23 cellular contexts compared by ENCODE assay signal in genomic region chr19:45320997-45321775, GRCh38. TPM values are rescaled to one million over a fixed set of nuclear protein-coding genes. Genes with fewer than 3 reads are reported as not detected.
A peak's percentile ranks its signal among the peaks of the same experiment; 100 is the strongest.
DNase-seq lines count a peak whose midpoint lies in the region; ATAC-seq, FAIRE-seq and TF ChIP-seq lines count a peak whose summit lies in the region.
"Had no signal": no experiment of that assay in that cellular context is flagged by ENCODE, and none has a peak within 500 bp of the region (broad histone marks: within the 10 kb centered on the region; RNA-seq: fewer than 3 reads in every experiment).

No MANE protein-coding gene starts in this region.

- in situ Hi-C loops in gastrocnemius medialis (cut with MboI; ENCODE audit: low sequenced_read_pairs in 4 of 4) = no loop called here

- peaks cover 0 to 32% (median 0%) of the 10 kb centered on the region in 9 donors for H3K36me3 ChIP-seq in heart right ventricle
- H3K36me3 ChIP-seq in right atrium auricular region = peaks cover 33% of the 10 kb centered on the region
- H3K36me3 ChIP-seq in gastrocnemius medialis = peaks cover 0 to 21% of the 10 kb centered on the region in 2 donors

- H3K4me3 Mint-ChIP-seq in WTC11 = no peak overlapping the region
- H3K4me3 Mint-ChIP-seq: CD4-positive, CD25-positive, alpha-beta regulatory T cell; H9 had no signal

- H3K27me3 ChIP-seq in heart right ventricle (peaks cover 0 to 37% (median 17%) of the 10 kb centered on the region in 7 donors), right atrium auricular region (no peaks in the 10 kb centered on the region), gastrocnemius medialis (no peaks in the 10 kb centered on the region)

- no peak for TF ChIP-seq CTCF in heart right ventricle (IDR thresholded peaks at IDR 0.05)
- no peak for TF ChIP-seq CTCF in WTC11 (IDR thresholded peaks at IDR 0.05)
- TF ChIP-seq CTCF in right atrium auricular region (IDR thresholded peaks at IDR 0.05) = no peak
- no peak for TF ChIP-seq CTCF in gastrocnemius medialis (IDR thresholded peaks at IDR 0.05 in 4 of 5, conservative IDR thresholded peaks at IDR 0.05 in 1 of 5)

- H3K27me3 Mint-ChIP-seq in WTC11 (ENCODE audit: low read depth) = peaks cover 45% of the 10 kb centered on the region

- H3K36me3 Mint-ChIP-seq in WTC11 = no peaks in the 10 kb centered on the region
- H3K36me3 Mint-ChIP-seq: CD4-positive, CD25-positive, alpha-beta regulatory T cell had no signal

- ATAC-seq in heart right ventricle (no peak), WTC11 (no peak), gastrocnemius medialis (no peak), HG02870 (IDR thresholded peaks at IDR 0.05; ENCODE audit: unreplicated experiment) (no peak), GM19328 (IDR thresholded peaks at IDR 0.05; ENCODE audit: unreplicated experiment) (no peak)

- H3K9me3 ChIP-seq in heart right ventricle (no peaks in the 10 kb centered on the region), right atrium auricular region (no peaks in the 10 kb centered on the region), gastrocnemius medialis (no peaks in the 10 kb centered on the region)

- no peaks in the 10 kb centered on the region for H3K9me3 Mint-ChIP-seq in WTC11
- H3K9me3 Mint-ChIP-seq: H9 had no signal

- H3K4me1 ChIP-seq in heart right ventricle (peaks cover 0 to 54% (median 8%) of the 10 kb centered on the region in 9 donors), right atrium auricular region (peaks cover 0 to 32% of the 10 kb centered on the region in 2 donors), gastrocnemius medialis (peaks cover 43 to 70% of the 10 kb centered on the region in 2 donors)

- CTCF ChIA-PET in WTC11 (lab: Charles Lee) = interaction anchor here (0.6 kb wide), 1 partner anchor 70 kb away, joined by 4 read pairs; no protein-coding TSS in a partner anchor

- no peak for FAIRE-seq in RCC 7860 (lab: Jason Lieb, UNC)
- FAIRE-seq: HTR-8/SVneo had no signal

- H3K27ac ChIP-seq in heart right ventricle = peak overlapping the region in 8 of 10 donors; percentile 53 to 99 (median 96)
- H3K27ac ChIP-seq in right atrium auricular region = peak overlapping the region; percentile 84 to 95
- H3K27ac ChIP-seq in gastrocnemius medialis = peak overlapping the region; percentile 97 to 100 (median 100)
- H3K27ac ChIP-seq: SK-N-MC had no signal

- H3K27ac Mint-ChIP-seq in WTC11 = no peak overlapping the region

- DNase-seq in heart right ventricle = no peak
- DNase-seq in cardiac septum (ENCODE audit: low spot score) = no peak
- DNase-seq in WTC11 (ENCODE audit: low spot score) = no peak
- DNase-seq in right atrium auricular region (ENCODE audit: low spot score) = no peak
- DNase-seq in gastrocnemius medialis = peak in 1 of 2 donors; percentile 81
- DNase-seq in RCC 7860 (ENCODE audit: low spot score) = no peak
- DNase-seq: CD4-positive, CD25-positive, alpha-beta regulatory T cell; COR-L47; DMS 273 treated with DMSO at 0.1 percent for 48 hours; DMS79 treated with DMSO at 0.1 percent for 48 hours; H9; MV-4-11; NCI-H1694 treated with DMSO at 0.1 percent for 48 hours; NCI-H2081 treated with DMSO at 0.1 percent for 48 hours; NCI-H446; NCI-H526 had no signal

- 44 to 61% methylated on average over 12 of the region's 12 CpGs for WGBS in heart right ventricle, 2 donors

- peaks cover 15% of the 10 kb centered on the region for H3K4me1 Mint-ChIP-seq in WTC11

- H3K4me3 ChIP-seq in heart right ventricle = peak overlapping the region; percentile 32 to 64 (median 56)
- H3K4me3 ChIP-seq in right atrium auricular region = peak overlapping the region; percentile 56
- peak overlapping the region in 2 of 4 donors; percentile 62 to 76 for H3K4me3 ChIP-seq in gastrocnemius medialis
- H3K4me3 ChIP-seq: SK-N-MC had no signal

- intact Hi-C loops in heart right ventricle (cut with DNase I) (loop anchor here in 1 of 10 donors (10.0 kb wide), 1 partner anchor 66 kb away; the partner anchor contains the start of gene MARK4), cardiac septum (cut with DNase I) (no loop called here), gastrocnemius medialis (cut with DNase I; ENCODE audit: low total_unique reads) (loop anchor here (10.0 kb wide), 3 partner anchors 174 to 464 kb away; partner anchors contain the start of genes DMPK, PPM1N, PPP1R37 and RTN2)

- POLR2A ChIA-PET in WTC11 (lab: Charles Lee) = no interaction called here

- TF ChIP-seq POLR2A in gastrocnemius medialis (IDR thresholded peaks at IDR 0.05) = no peak

TF ChIP-seq in WTC11, 78 proteins besides CTCF, POLR2A, EP300 and RAD21:
- TF ChIP-seq FOXP4 (CRISPR knock-in tag; IDR thresholded peaks at IDR 0.05) = no peak
- TF ChIP-seq ESRRA (CRISPR knock-in tag; IDR thresholded peaks at IDR 0.05; ENCODE audit: borderline replicate concordance) = no peak
- no peak for TF ChIP-seq ETV6 (CRISPR knock-in tag; IDR thresholded peaks at IDR 0.05)
- TF ChIP-seq RORB (CRISPR knock-in tag; IDR thresholded peaks at IDR 0.05) = no peak
- peak; percentile 94; the same call in 1 of the 2 replicates for TF ChIP-seq ZNF121 (CRISPR knock-in tag; IDR thresholded peaks at IDR 0.05)
- peak; percentile 65; the same call in 1 of the 2 replicates for TF ChIP-seq GTF2I (CRISPR knock-in tag; conservative IDR thresholded peaks at IDR 0.05)

RNA-seq across cellular contexts. Expression of gene CKM, which starts 1.5 kb away (rescaled TPM):
- total RNA-seq in heart right ventricle = 1,000 to 10,000 TPM; 3,088 to 7,765 (median 4,540) TPM
- 1,000 to 10,000 TPM; 2,078 to 4,353 TPM for polyA plus RNA-seq in heart right ventricle
- 2,391 TPM for total RNA-seq in cardiac septum
- total RNA-seq in WTC11 (2021) = not detected in 3 replicates
- 1,000 to 10,000 TPM; 3,033 to 6,121 TPM for total RNA-seq in right atrium auricular region
- total RNA-seq in gastrocnemius medialis = over 10,000 TPM; 18,507 to 37,792 (median 27,366) TPM
- total RNA-seq: CD4-positive, CD25-positive, alpha-beta regulatory T cell; H9; IMR-90; OCI-LY7 had no signal
- polyA plus RNA-seq: BJ; CD4-positive, CD25-positive, alpha-beta regulatory T cell; IMR-90 had no signal

RNA-seq across cellular contexts. Expression of gene KLC3, which starts 19.4 kb away (rescaled TPM):
- total RNA-seq in heart right ventricle (under 1 TPM in 2 of 10 donors, not detected in 8; 0.14 TPM), cardiac septum (not detected), WTC11 (2021) (5.2 to 6.5 TPM (median 5.3 TPM) in 3 replicates), right atrium auricular region (under 1 TPM in 1 of 2 donors, not detected in 1; 0.75 TPM), gastrocnemius medialis (1 to 10 TPM in 1 of 4 donors, not detected in 3; 2.7 TPM)
- polyA plus RNA-seq in heart right ventricle = under 1 TPM in 1 of 2 donors, not detected in 1; 0.16 TPM
- total RNA-seq: OCI-LY7 had no signal
- polyA plus RNA-seq: CD4-positive, CD25-positive, alpha-beta regulatory T cell had no signal

RNA-seq across cellular contexts. Expression of gene ERCC2, which starts 49.2 kb away (rescaled TPM):
- total RNA-seq in heart right ventricle (10 to 100 TPM; 11.4 to 15.2 (median 14.1) TPM), cardiac septum (12.4 TPM), WTC11 (2021) (102 to 113 TPM (median 109 TPM) in 3 replicates), right atrium auricular region (10 to 100 TPM in 1 of 2 donors, 1 to 10 TPM in 1; 8.6 to 11.2 TPM), gastrocnemius medialis (1 to 10 TPM; 4.8 to 8.9 (median 7.2) TPM)
- 10 to 100 TPM in 1 of 2 donors, 1 to 10 TPM in 1; 6.5 to 11.8 TPM for polyA plus RNA-seq in heart right ventricle

Comparison
In these comparisons a context has a peak if more than half of its experiments do, and no peak if none do; other contexts are left out.
1. RNA of gene CKM, which starts 1.5 kb away (total RNA-seq): 18,507 to 37,792 TPM in gastrocnemius medialis, 3,033 to 6,121 TPM in right atrium auricular region, 3,088 to 7,765 TPM in heart right ventricle and 2,391 TPM in cardiac septum (single experiment); not detected in WTC11; every median in the first group is over 1,000 times any median in the second.
2. Peak in every context shown above with its lines, with median percentiles within 50 percentile points of each other: H3K27ac ChIP-seq.